8 cellular contexts compared by ENCODE assay signal in genomic region chr5:14685757-14686156, GRCh38. TPM values are rescaled to one million over a fixed set of nuclear protein-coding genes. Genes with fewer than 3 reads are reported as not detected.
A peak's percentile ranks its signal among the peaks of the same experiment; 100 is the strongest.
DNase-seq lines count a peak whose midpoint lies in the region; ATAC-seq and TF ChIP-seq lines count a peak whose summit lies in the region.

No MANE protein-coding gene starts in this region.

- no peaks in the 10 kb centered on the region for H3K9me2 ChIP-seq in HCT116 (ENCODE audit: insufficient read depth)

- no TSS peak for BruUV-seq in HCT116 (replicated peaks; lab: Mats Ljungman, UMichigan)

- 40 to 53% methylated on average over 6 of the region's 6 CpGs for WGBS in body of pancreas, 2 donors

- peaks cover 20 to 38% of the 10 kb centered on the region in 2 donors for H3K4me1 Mint-ChIP-seq in immature natural killer cell

- H2AFZ ChIP-seq in HCT116 (ENCODE audit: low read depth, low read length, poor library complexity, severe bottlenecking): no peak overlapping the region

- no peaks in the 10 kb centered on the region for H3K27me3 ChIP-seq in HCT116 (ENCODE audit: insufficient read depth, low read length)
- H3K27me3 ChIP-seq in body of pancreas: no peaks in the 10 kb centered on the region

- H3K9me3 ChIP-seq in HCT116 (ENCODE audit: control insufficient read depth in 1 of 2, insufficient read depth in 1 of 2, low read depth in 1 of 2, low read length in 2 of 2): no peaks in the 10 kb centered on the region
- H3K9me3 ChIP-seq in body of pancreas: no peaks in the 10 kb centered on the region

- H3K9ac ChIP-seq in HCT116 (ENCODE audit: low read length): no peak overlapping the region

- in situ Hi-C loops in SK-MEL-5 (cut with HindIII; ENCODE audit: low pct_unique_long_range_greater_than_20kb, low sequenced_read_pairs): no loop called here

- no peaks in the 10 kb centered on the region for H3K4me1 ChIP-seq in HCT116 (ENCODE audit: control insufficient read depth in 1 of 2, insufficient read depth in 2 of 2, low read length in 2 of 2)
- peaks cover 6% of the 10 kb centered on the region for H3K4me1 ChIP-seq in body of pancreas

- no peaks in the 10 kb centered on the region for H3K9me3 Mint-ChIP-seq in immature natural killer cell

- H4K20me1 ChIP-seq in HCT116 (ENCODE audit: insufficient read depth): no peaks in the 10 kb centered on the region

- ATAC-seq in HCT116 (peak; percentile 84), body of pancreas (peak; percentile 66)

- RAD21 ChIA-PET in HCT116 (lab: Charles Lee; ENCODE audit: low non-redundant PET in 1 of 2, low total read pairs in 2 of 2, uncharacterized antibody in 2 of 2, unreplicated experiment in 2 of 2): interaction anchor here in 1 of 2 experiments (1.1 to 1.4 kb wide), 2 partner anchors 324 to 328 kb away, joined by 4 read pairs; no protein-coding TSS in a partner anchor

- peak; percentile 67 for TF ChIP-seq RAD21 in HCT116 (IDR thresholded peaks at IDR 0.05; ENCODE audit: low read depth)

- POLR2A ChIA-PET in HCT116 (lab: Charles Lee): no interaction called here

- CTCF ChIA-PET in HCT116 (lab: Charles Lee): interaction anchor here (0.6 to 3.4 kb wide), 10 partner anchors 13 to 1770 kb away, joined by 3 to 26 read pairs (median 4); no protein-coding TSS in a partner anchor

- no peak overlapping the region for H3K4me2 ChIP-seq in HCT116 (ENCODE audit: low read length)

- H3K4me3 ChIP-seq in GM12865 (ENCODE audit: low read depth, low read length): no peak overlapping the region
- no peak overlapping the region for H3K4me3 ChIP-seq in HCT116 (replicated peaks in 1 of 2; ENCODE audit: low read depth in 1 of 2, low read length in 2 of 2)
- no peak overlapping the region for H3K4me3 ChIP-seq in LNCaP clone FGC (ENCODE audit: low read depth, low read length)
- H3K4me3 ChIP-seq in body of pancreas: no peak overlapping the region

- H3K4me3 Mint-ChIP-seq in immature natural killer cell: peak overlapping the region in 4 of 5 donors; percentile 12 to 76 (median 58)

- no peaks in the 10 kb centered on the region for H3K79me2 ChIP-seq in HCT116 (ENCODE audit: insufficient read depth, low read length)

- no peak for TF ChIP-seq POLR2A in HCT116 (IDR thresholded peaks at IDR 0.05; ENCODE audit: borderline replicate concordance, extremely low read depth, insufficient read depth, insufficient read length)
- TF ChIP-seq POLR2A in body of pancreas (IDR thresholded peaks at IDR 0.05): no peak

- H3K27ac Mint-ChIP-seq in immature natural killer cell: peak overlapping the region; percentile 19 to 84 (median 72)

- H3K27ac ChIP-seq in HCT116 (ENCODE audit: low read depth, low read length): no peak overlapping the region
- peak overlapping the region in 1 of 4 donors; percentile 15 for H3K27ac ChIP-seq in body of pancreas

- intact Hi-C loops in HCT116 (cut with micrococcal nuclease) (loop anchor here (1.0 kb wide), 1 partner anchor 329 kb away; no protein-coding TSS in a partner anchor), body of pancreas (cut with DNase I) (no loop called here)

- TF ChIP-seq CTCF in GM12865 (IDR thresholded peaks at IDR 0.05; ENCODE audit: insufficient read depth, low read depth, low read length, missing control alignments): peak; percentile 58
- peak; percentile 45 to 75 (median 59); a peak in 5 of 6 replicates for TF ChIP-seq CTCF in HCT116 (IDR thresholded peaks at IDR 0.05 in 2 of 3, conservative IDR thresholded peaks at IDR 0.05 in 1 of 3; ENCODE audit: borderline replicate concordance in 1 of 3, insufficient read depth in 1 of 3, low read depth in 2 of 3, low read length in 2 of 3)
- peak; percentile 83 for TF ChIP-seq CTCF in LNCaP clone FGC (IDR thresholded peaks at IDR 0.05; ENCODE audit: control insufficient read depth, extremely low read depth, insufficient read depth)
- peak in 6 of 7 experiments; percentile 38 to 65 (median 58) for TF ChIP-seq CTCF in body of pancreas (IDR thresholded peaks at IDR 0.05)

- H3K27me3 Mint-ChIP-seq in immature natural killer cell (ENCODE audit: low read depth in 3 of 3): peaks cover 0 to 1% (median 0%) of the 10 kb centered on the region in 3 donors

- H3K36me3 ChIP-seq in HCT116 (ENCODE audit: control insufficient read depth in 1 of 2, insufficient read depth in 2 of 2, low read length in 2 of 2): peaks cover 15 to 55% of the 10 kb centered on the region in 2 experiments; a peak in 3 of 4 replicates
- peaks cover 0 to 36% of the 10 kb centered on the region in 2 donors for H3K36me3 ChIP-seq in body of pancreas (replicated peaks in 1 of 2; ENCODE audit: insufficient read depth in 1 of 2, low read depth in 2 of 2)

- H3K36me3 Mint-ChIP-seq in immature natural killer cell: peaks cover 40 to 67% (median 40%) of the 10 kb centered on the region in 3 donors

- peak; percentile 52 for DNase-seq in 8988T
- peak; percentile 79 for DNase-seq in GM12865 (ENCODE audit: low read depth)
- DNase-seq in HCT116 (ENCODE audit: low read depth, low spot score): peak; percentile 23
- DNase-seq in LNCaP clone FGC (ENCODE audit: low read depth): peak; percentile 50
- DNase-seq in SK-MEL-5 (ENCODE audit: low read depth, low spot score): peak; percentile 86
- DNase-seq in body of pancreas: peak in 1 of 4 donors; percentile 44
- DNase-seq in immature natural killer cell: peak; percentile 39 to 54 (median 41)
- DNase-seq in stimulated activated CD8-positive, alpha-beta memory T cell treated with anti-CD3 and anti-CD28 coated beads, Interleukin-4, amount 100 ng/mL, for 48 hours: peak; percentile 58

TF ChIP-seq in HCT116, 20 proteins besides CTCF, POLR2A, EP300 and RAD21 (continues in another document):
- TF ChIP-seq ZNF274 (IDR thresholded peaks at IDR 0.05; ENCODE audit: low read depth, low read length) (no peak), FOSL1 (IDR thresholded peaks at IDR 0.05; ENCODE audit: low read depth) (no peak), EZH2phosphoT487 (IDR thresholded peaks at IDR 0.05; ENCODE audit: borderline replicate concordance) (no peak), SRF (IDR thresholded peaks at IDR 0.05; ENCODE audit: low read depth) (no peak), YY1 (IDR thresholded peaks at IDR 0.05; ENCODE audit: extremely low read depth, insufficient replicate concordance, low read depth, low read length) (no peak), EGR1 (IDR thresholded peaks at IDR 0.05; ENCODE audit: low read depth) (no peak), CBX3 (IDR thresholded peaks at IDR 0.05; ENCODE audit: low read depth) (no peak), CEBPB (IDR thresholded peaks at IDR 0.05; ENCODE audit: low read depth) (no peak), TCF7L2 (IDR thresholded peaks at IDR 0.05; ENCODE audit: borderline replicate concordance, extremely low read depth, insufficient read depth, insufficient read length) (no peak), ZFX (IDR thresholded peaks at IDR 0.05) (no peak), ATF3 (IDR thresholded peaks at IDR 0.05) (no peak)
- TF ChIP-seq, protein P1, sequence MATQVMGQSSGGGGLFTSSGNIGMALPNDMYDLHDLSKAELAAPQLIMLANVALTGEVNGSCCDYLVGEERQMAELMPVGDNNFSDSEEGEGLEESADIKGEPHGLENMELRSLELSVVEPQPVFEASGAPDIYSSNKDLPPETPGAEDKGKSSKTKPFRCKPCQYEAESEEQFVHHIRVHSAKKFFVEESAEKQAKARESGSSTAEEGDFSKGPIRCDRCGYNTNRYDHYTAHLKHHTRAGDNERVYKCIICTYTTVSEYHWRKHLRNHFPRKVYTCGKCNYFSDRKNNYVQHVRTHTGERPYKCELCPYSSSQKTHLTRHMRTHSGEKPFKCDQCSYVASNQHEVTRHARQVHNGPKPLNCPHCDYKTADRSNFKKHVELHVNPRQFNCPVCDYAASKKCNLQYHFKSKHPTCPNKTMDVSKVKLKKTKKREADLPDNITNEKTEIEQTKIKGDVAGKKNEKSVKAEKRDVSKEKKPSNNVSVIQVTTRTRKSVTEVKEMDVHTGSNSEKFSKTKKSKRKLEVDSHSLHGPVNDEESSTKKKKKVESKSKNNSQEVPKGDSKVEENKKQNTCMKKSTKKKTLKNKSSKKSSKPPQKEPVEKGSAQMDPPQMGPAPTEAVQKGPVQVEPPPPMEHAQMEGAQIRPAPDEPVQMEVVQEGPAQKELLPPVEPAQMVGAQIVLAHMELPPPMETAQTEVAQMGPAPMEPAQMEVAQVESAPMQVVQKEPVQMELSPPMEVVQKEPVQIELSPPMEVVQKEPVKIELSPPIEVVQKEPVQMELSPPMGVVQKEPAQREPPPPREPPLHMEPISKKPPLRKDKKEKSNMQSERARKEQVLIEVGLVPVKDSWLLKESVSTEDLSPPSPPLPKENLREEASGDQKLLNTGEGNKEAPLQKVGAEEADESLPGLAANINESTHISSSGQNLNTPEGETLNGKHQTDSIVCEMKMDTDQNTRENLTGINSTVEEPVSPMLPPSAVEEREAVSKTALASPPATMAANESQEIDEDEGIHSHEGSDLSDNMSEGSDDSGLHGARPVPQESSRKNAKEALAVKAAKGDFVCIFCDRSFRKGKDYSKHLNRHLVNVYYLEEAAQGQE (IDR thresholded peaks at IDR 0.05; ENCODE audit: low read depth): no peak
- TF ChIP-seq, protein P2, sequence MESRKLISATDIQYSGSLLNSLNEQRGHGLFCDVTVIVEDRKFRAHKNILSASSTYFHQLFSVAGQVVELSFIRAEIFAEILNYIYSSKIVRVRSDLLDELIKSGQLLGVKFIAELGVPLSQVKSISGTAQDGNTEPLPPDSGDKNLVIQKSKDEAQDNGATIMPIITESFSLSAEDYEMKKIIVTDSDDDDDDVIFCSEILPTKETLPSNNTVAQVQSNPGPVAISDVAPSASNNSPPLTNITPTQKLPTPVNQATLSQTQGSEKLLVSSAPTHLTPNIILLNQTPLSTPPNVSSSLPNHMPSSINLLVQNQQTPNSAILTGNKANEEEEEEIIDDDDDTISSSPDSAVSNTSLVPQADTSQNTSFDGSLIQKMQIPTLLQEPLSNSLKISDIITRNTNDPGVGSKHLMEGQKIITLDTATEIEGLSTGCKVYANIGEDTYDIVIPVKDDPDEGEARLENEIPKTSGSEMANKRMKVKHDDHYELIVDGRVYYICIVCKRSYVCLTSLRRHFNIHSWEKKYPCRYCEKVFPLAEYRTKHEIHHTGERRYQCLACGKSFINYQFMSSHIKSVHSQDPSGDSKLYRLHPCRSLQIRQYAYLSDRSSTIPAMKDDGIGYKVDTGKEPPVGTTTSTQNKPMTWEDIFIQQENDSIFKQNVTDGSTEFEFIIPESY (IDR thresholded peaks at IDR 0.05; ENCODE audit: extremely low read depth, insufficient replicate concordance, low read length): no peak

RNA-seq across cellular contexts. Expression of gene OTULIN, which starts 21.2 kb away (rescaled TPM):
- total RNA-seq in HCT116 (2021; ENCODE audit: unreplicated experiment) (25.7 TPM), body of pancreas (10 to 100 TPM; 19.7 to 37.6 TPM)
- 8.8 and 10.6 TPM in 2 replicates for polyA plus RNA-seq in HCT116 (2012)
- 23.5 and 31.2 TPM in 2 replicates for total RNA-seq in SK-MEL-5 (2014; rRNA removed; shearing (Covaris generic))
- polyA plus RNA-seq in SK-MEL-5 (2015; cell fraction: cytosol; rRNA removed): 20.0 and 32.1 TPM in 2 replicates
- polyA plus RNA-seq in SK-MEL-5 (2015; cell fraction: nucleus; rRNA removed): 21.9 and 29.1 TPM in 2 replicates
- 10 to 100 TPM; 15.4 to 23.8 (median 20.4) TPM for polyA plus RNA-seq in immature natural killer cell
